Comparison of ENCODE assay signal across 19 cellular contexts in the genomic region with DNA sequence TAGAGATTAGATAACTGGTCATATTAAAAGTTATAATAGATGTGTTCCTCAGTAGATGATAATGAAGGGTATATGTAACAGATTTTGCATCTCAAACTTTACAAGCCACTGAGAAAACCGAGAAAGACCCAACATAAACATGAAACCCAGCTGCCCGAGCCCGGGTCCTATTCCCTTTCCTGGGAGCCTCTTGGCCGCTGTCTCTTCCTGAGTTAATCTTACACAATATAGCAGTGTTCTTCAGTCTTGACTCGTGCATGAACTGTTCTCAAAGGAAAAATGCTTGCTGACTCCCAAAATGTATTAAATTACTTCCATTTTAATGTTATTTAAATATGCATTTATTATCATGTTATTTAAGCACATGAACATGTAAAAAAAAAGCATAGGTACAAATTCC.
"Had no signal": no experiment of that assay in that cellular context is flagged by ENCODE, and none has a peak within 500 bp of the region (broad histone marks: within the 10 kb centered on the region; RNA-seq: fewer than 3 reads in every experiment).

No MANE protein-coding gene starts in this region.

- H3K27ac ChIP-seq: VCaP had no signal

- ATAC-seq: left colon; stimulated activated naive CD8-positive, alpha-beta T cell treated with anti-CD3 and anti-CD28 coated beads, Interleukin-15, Interleukin-2, amounts not matched to agents 100 U/mL and 50 U/mL, for 24 hours had no signal

- DNase-seq: activated CD4-positive, alpha-beta T cell treated with anti-CD3 and anti-CD28 coated beads for 1 hour; activated CD4-positive, alpha-beta T cell treated with anti-CD3 and anti-CD28 coated beads, Interleukin-2, amount 50 U/mL, for 4 hours; activated naive CD4-positive, alpha-beta T cell; activated naive CD8-positive, alpha-beta T cell treated with anti-CD3 and anti-CD28 coated beads, Interleukin-2, amount 10 ng/mL, durations not matched to agents 7 days and 5 days; anterior cingulate cortex; cortex of kidney; erythroblast; left colon; midbrain; nephron progenitor cell; nucleus accumbens; posterior cingulate gyrus; retina; stimulated activated naive CD8-positive, alpha-beta T cell treated with anti-CD3 and anti-CD28 coated beads, Interleukin-15, Interleukin-2, amounts not matched to agents 100 U/mL and 50 U/mL, for 24 hours; substantia nigra; SW 1271; T-helper 2 cell; trophoblast cell had no signal
